ENCODE assay signal across 1 cellular context in the genomic region with DNA sequence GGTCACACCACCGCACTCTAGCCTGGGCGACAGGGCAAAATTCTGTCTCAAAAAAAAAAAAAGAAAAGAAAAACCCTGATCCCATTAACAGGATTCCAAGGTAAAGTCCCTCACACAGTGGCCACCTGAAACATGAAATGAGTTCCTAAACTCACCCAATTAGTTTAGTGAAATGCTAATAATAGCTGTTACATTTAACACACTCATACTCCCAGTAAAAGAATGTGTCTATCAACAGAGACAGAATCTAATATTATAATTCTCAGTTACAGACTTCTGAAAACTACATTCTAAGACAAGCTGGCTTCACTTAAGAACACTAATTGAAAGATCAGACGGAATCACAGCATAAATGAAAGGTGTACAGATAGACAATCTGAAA.
TF ChIP-seq lines count a peak whose summit lies in the region.

No MANE protein-coding gene starts in this region.

TF ChIP-seq in GM23338, 12 proteins besides CTCF, POLR2A, EP300 and RAD21 (continued from another document):
- TF ChIP-seq, protein P1, sequence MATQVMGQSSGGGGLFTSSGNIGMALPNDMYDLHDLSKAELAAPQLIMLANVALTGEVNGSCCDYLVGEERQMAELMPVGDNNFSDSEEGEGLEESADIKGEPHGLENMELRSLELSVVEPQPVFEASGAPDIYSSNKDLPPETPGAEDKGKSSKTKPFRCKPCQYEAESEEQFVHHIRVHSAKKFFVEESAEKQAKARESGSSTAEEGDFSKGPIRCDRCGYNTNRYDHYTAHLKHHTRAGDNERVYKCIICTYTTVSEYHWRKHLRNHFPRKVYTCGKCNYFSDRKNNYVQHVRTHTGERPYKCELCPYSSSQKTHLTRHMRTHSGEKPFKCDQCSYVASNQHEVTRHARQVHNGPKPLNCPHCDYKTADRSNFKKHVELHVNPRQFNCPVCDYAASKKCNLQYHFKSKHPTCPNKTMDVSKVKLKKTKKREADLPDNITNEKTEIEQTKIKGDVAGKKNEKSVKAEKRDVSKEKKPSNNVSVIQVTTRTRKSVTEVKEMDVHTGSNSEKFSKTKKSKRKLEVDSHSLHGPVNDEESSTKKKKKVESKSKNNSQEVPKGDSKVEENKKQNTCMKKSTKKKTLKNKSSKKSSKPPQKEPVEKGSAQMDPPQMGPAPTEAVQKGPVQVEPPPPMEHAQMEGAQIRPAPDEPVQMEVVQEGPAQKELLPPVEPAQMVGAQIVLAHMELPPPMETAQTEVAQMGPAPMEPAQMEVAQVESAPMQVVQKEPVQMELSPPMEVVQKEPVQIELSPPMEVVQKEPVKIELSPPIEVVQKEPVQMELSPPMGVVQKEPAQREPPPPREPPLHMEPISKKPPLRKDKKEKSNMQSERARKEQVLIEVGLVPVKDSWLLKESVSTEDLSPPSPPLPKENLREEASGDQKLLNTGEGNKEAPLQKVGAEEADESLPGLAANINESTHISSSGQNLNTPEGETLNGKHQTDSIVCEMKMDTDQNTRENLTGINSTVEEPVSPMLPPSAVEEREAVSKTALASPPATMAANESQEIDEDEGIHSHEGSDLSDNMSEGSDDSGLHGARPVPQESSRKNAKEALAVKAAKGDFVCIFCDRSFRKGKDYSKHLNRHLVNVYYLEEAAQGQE (IDR thresholded peaks at IDR 0.05; ENCODE audit: unreplicated experiment): no peak
- TF ChIP-seq EZH2phosphoT487 (IDR thresholded peaks at IDR 0.05; ENCODE audit: unreplicated experiment) (no peak), JUNB (IDR thresholded peaks at IDR 0.05; ENCODE audit: unreplicated experiment) (no peak), STAT1 (IDR thresholded peaks at IDR 0.05; ENCODE audit: unreplicated experiment) (no peak), EZH2 (IDR thresholded peaks at IDR 0.05; ENCODE audit: low read depth, unreplicated experiment) (no peak), ZNF331 (CRISPR knock-in tag; IDR thresholded peaks at IDR 0.05; ENCODE audit: low read depth) (no peak), ZNF114 (CRISPR knock-in tag; IDR thresholded peaks at IDR 0.05) (no peak), POLR2AphosphoS5 (IDR thresholded peaks at IDR 0.05; ENCODE audit: low read depth) (no peak), ETS1 (IDR thresholded peaks at IDR 0.05) (no peak), CREB1 (CRISPR knock-in tag; IDR thresholded peaks at IDR 0.05; ENCODE audit: low read depth) (no peak)
- TF ChIP-seq, protein P2, sequence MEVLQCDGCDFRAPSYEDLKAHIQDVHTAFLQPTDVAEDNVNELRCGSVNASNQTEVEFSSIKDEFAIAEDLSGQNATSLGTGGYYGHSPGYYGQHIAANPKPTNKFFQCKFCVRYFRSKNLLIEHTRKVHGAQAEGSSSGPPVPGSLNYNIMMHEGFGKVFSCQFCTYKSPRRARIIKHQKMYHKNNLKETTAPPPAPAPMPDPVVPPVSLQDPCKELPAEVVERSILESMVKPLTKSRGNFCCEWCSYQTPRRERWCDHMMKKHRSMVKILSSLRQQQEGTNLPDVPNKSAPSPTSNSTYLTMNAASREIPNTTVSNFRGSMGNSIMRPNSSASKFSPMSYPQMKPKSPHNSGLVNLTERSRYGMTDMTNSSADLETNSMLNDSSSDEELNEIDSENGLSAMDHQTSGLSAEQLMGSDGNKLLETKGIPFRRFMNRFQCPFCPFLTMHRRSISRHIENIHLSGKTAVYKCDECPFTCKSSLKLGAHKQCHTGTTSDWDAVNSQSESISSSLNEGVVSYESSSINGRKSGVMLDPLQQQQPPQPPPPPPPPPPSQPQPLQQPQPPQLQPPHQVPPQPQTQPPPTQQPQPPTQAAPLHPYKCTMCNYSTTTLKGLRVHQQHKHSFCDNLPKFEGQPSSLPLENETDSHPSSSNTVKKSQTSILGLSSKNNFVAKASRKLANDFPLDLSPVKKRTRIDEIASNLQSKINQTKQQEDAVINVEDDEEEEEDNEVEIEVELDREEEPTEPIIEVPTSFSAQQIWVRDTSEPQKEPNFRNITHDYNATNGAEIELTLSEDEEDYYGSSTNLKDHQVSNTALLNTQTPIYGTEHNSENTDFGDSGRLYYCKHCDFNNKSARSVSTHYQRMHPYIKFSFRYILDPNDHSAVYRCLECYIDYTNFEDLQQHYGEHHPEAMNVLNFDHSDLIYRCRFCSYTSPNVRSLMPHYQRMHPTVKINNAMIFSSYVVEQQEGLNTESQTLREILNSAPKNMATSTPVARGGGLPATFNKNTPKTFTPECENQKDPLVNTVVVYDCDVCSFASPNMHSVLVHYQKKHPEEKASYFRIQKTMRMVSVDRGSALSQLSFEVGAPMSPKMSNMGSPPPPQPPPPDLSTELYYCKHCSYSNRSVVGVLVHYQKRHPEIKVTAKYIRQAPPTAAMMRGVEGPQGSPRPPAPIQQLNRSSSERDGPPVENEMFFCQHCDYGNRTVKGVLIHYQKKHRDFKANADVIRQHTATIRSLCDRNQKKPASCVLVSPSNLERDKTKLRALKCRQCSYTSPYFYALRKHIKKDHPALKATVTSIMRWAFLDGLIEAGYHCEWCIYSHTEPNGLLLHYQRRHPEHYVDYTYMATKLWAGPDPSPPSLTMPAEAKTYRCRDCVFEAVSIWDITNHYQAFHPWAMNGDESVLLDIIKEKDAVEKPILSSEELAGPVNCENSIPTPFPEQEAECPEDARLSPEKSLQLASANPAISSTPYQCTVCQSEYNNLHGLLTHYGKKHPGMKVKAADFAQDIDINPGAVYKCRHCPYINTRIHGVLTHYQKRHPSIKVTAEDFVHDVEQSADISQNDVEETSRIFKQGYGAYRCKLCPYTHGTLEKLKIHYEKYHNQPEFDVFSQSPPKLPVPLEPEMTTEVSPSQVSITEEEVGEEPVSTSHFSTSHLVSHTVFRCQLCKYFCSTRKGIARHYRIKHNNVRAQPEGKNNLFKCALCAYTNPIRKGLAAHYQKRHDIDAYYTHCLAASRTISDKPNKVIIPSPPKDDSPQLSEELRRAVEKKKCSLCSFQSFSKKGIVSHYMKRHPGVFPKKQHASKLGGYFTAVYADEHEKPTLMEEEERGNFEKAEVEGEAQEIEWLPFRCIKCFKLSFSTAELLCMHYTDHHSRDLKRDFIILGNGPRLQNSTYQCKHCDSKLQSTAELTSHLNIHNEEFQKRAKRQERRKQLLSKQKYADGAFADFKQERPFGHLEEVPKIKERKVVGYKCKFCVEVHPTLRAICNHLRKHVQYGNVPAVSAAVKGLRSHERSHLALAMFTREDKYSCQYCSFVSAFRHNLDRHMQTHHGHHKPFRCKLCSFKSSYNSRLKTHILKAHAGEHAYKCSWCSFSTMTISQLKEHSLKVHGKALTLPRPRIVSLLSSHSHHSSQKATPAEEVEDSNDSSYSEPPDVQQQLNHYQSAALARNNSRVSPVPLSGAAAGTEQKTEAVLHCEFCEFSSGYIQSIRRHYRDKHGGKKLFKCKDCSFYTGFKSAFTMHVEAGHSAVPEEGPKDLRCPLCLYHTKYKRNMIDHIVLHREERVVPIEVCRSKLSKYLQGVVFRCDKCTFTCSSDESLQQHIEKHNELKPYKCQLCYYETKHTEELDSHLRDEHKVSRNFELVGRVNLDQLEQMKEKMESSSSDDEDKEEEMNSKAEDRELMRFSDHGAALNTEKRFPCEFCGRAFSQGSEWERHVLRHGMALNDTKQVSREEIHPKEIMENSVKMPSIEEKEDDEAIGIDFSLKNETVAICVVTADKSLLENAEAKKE (CRISPR knock-in tag; IDR thresholded peaks at IDR 0.05): no peak
